In genomic region chr2:39737661-39738060, GRCh38 we compare ENCODE assay signal across 13 cellular contexts. TPM values are rescaled to one million over a fixed set of nuclear protein-coding genes. Genes with fewer than 3 reads are reported as not detected.
DNase-seq lines count a peak whose midpoint lies in the region; ATAC-seq and TF ChIP-seq lines count a peak whose summit lies in the region.
"Had no signal": no experiment of that assay in that cellular context is flagged by ENCODE, and none has a peak within 500 bp of the region (broad histone marks: within the 10 kb centered on the region; RNA-seq: fewer than 3 reads in every experiment).

No MANE protein-coding gene starts in this region.

- peaks cover 7% of the 10 kb centered on the region for H3K4me1 Mint-ChIP-seq in activated naive CD4-positive, alpha-beta T cell treated with anti-CD3 and anti-CD28 coated beads, Interleukin-2, amount 50 U/mL, for 24 hours
- no peaks in the 10 kb centered on the region for H3K4me1 Mint-ChIP-seq in activated naive CD4-positive, alpha-beta T cell treated with anti-CD3 and anti-CD28 coated beads, Interleukin-2, amount 10 ng/mL, durations not matched to agents 7 days and 5 days

- H3K4me3 Mint-ChIP-seq in activated naive CD4-positive, alpha-beta T cell treated with anti-CD3 and anti-CD28 coated beads, Interleukin-2, amount 50 U/mL, for 24 hours: no peak overlapping the region
- no peak overlapping the region for H3K4me3 Mint-ChIP-seq in activated naive CD4-positive, alpha-beta T cell treated with anti-CD3 and anti-CD28 coated beads, Interleukin-2, amount 10 ng/mL, durations not matched to agents 7 days and 5 days
- H3K4me3 Mint-ChIP-seq: activated naive CD8-positive, alpha-beta T cell had no signal

- H3K9me3 Mint-ChIP-seq in activated naive CD4-positive, alpha-beta T cell treated with anti-CD3 and anti-CD28 coated beads, Interleukin-2, amount 50 U/mL, for 24 hours: no peaks in the 10 kb centered on the region
- no peaks in the 10 kb centered on the region for H3K9me3 Mint-ChIP-seq in activated naive CD4-positive, alpha-beta T cell treated with anti-CD3 and anti-CD28 coated beads, Interleukin-2, amount 10 ng/mL, durations not matched to agents 7 days and 5 days

- TF ChIP-seq POLR2A in stomach (IDR thresholded peaks at IDR 0.05): no peak

- H3K9me3 ChIP-seq in tibial artery (no peaks in the 10 kb centered on the region), stomach (no peaks in the 10 kb centered on the region)
- H3K9me3 ChIP-seq: psoas muscle had no signal

- TF ChIP-seq CTCF in tibial artery (IDR thresholded peaks at IDR 0.05) (no peak), stomach (IDR thresholded peaks at IDR 0.05) (no peak)

- no peaks in the 10 kb centered on the region for H3K27me3 ChIP-seq in tibial artery
- no peaks in the 10 kb centered on the region for H3K27me3 ChIP-seq in stomach

- CTCF ChIA-PET in activated naive CD4-positive, alpha-beta T cell treated with anti-CD3 and anti-CD28 coated beads, Interleukin-2, amount 10 ng/mL, durations not matched to agents 7 days and 5 days (lab: Charles Lee): interaction anchor here (1.5 kb wide), 1 partner anchor 8 kb away, joined by 5 read pairs; no protein-coding TSS in a partner anchor

- H3K27ac ChIP-seq in tibial artery (peak overlapping the region; percentile 71 to 72), stomach (no peak overlapping the region)
- H3K27ac ChIP-seq: psoas muscle had no signal

- no peaks in the 10 kb centered on the region for H3K27me3 Mint-ChIP-seq in activated naive CD4-positive, alpha-beta T cell treated with anti-CD3 and anti-CD28 coated beads, Interleukin-2, amount 50 U/mL, for 24 hours
- H3K27me3 Mint-ChIP-seq in activated naive CD4-positive, alpha-beta T cell treated with anti-CD3 and anti-CD28 coated beads, Interleukin-2, amount 10 ng/mL, durations not matched to agents 7 days and 5 days: no peaks in the 10 kb centered on the region
- H3K27me3 Mint-ChIP-seq: activated naive CD8-positive, alpha-beta T cell had no signal

- H3K36me3 ChIP-seq in tibial artery (peaks cover 5 to 39% (median 19%) of the 10 kb centered on the region in 3 donors), stomach (peaks cover 15 to 90% (median 86%) of the 10 kb centered on the region in 4 donors)

- peak overlapping the region; percentile 15 for H3K27ac Mint-ChIP-seq in activated naive CD4-positive, alpha-beta T cell treated with anti-CD3 and anti-CD28 coated beads, Interleukin-2, amount 50 U/mL, for 24 hours
- H3K27ac Mint-ChIP-seq in activated naive CD4-positive, alpha-beta T cell treated with anti-CD3 and anti-CD28 coated beads, Interleukin-2, amount 10 ng/mL, durations not matched to agents 7 days and 5 days: no peak overlapping the region
- H3K27ac Mint-ChIP-seq: activated naive CD8-positive, alpha-beta T cell had no signal

- peaks cover 0 to 70% (median 28%) of the 10 kb centered on the region in 4 donors for H3K4me1 ChIP-seq in tibial artery
- peaks cover 0 to 5% (median 0%) of the 10 kb centered on the region in 4 donors for H3K4me1 ChIP-seq in stomach

- peaks cover 42% of the 10 kb centered on the region for H3K36me3 Mint-ChIP-seq in activated naive CD4-positive, alpha-beta T cell treated with anti-CD3 and anti-CD28 coated beads, Interleukin-2, amount 50 U/mL, for 24 hours
- peaks cover 55% of the 10 kb centered on the region for H3K36me3 Mint-ChIP-seq in activated naive CD4-positive, alpha-beta T cell treated with anti-CD3 and anti-CD28 coated beads, Interleukin-2, amount 10 ng/mL, durations not matched to agents 7 days and 5 days

- peak overlapping the region; percentile 29 to 41 for H3K4me3 ChIP-seq in tibial artery
- no peak overlapping the region for H3K4me3 ChIP-seq in stomach
- H3K4me3 ChIP-seq: psoas muscle had no signal

- no peak for TF ChIP-seq EP300 in stomach (IDR thresholded peaks at IDR 0.05)

- ATAC-seq in HG03378 (IDR thresholded peaks at IDR 0.05; ENCODE audit: unreplicated experiment): no peak
- ATAC-seq: psoas muscle had no signal

- intact Hi-C loops in tibial artery (cut with DNase I; ENCODE audit: low total_unique reads): no loop called here
- intact Hi-C loops in stomach (cut with DNase I; ENCODE audit: low total_unique reads): no loop called here

- 76 to 91% (median 88%) methylated on average over 8 of the region's 8 CpGs for WGBS in stomach, 5 donors

- DNase-seq in activated naive CD4-positive, alpha-beta T cell treated with anti-CD3 and anti-CD28 coated beads, Interleukin-2, amount 10 ng/mL, durations not matched to agents 7 days and 5 days: no peak
- DNase-seq in astrocyte of the hippocampus (ENCODE audit: low read depth, low spot score): peak; percentile 93
- peak; percentile 39 for DNase-seq in iPS-NIHi11 (ENCODE audit: low spot score)
- DNase-seq in tibial artery: peak; percentile 40 to 84
- DNase-seq in RKO (ENCODE audit: low spot score): no peak
- DNase-seq in stomach: no peak
- DNase-seq: 8988T; NCI-H345; psoas muscle; stimulated activated naive CD4-positive, alpha-beta T cell treated with Interleukin-2 at 50 U/mL for 16 hours had no signal

RNA-seq across cellular contexts. Expression of gene THUMPD2, which starts 41.4 kb away (rescaled TPM):
- total RNA-seq in stomach: 10 to 100 TPM in 3 of 5 donors, 1 to 10 TPM in 2; 4.3 to 30.1 (median 12.9) TPM
- polyA plus RNA-seq in stomach: 10 to 100 TPM in 1 of 3 donors, 1 to 10 TPM in 2; 5.1 to 12.6 (median 9.3) TPM

Comparison
In these comparisons a context has a peak if more than half of its experiments do, and no peak if none do; other contexts are left out.
1. DNase-seq: peak in astrocyte of the hippocampus (single experiment), iPS-NIHi11 (single experiment) and tibial artery (2 of 2); none in activated naive CD4-positive, alpha-beta T cell treated with anti-CD3 and anti-CD28 coated beads, Interleukin-2, amount 10 ng/mL, durations not matched to agents 7 days and 5 days (single experiment), RKO (single experiment) and stomach (single experiment).
2. H3K27ac ChIP-seq: peak in tibial artery (2 of 2); none in stomach (0 of 5).
3. H3K4me3 ChIP-seq: peak in tibial artery (2 of 2); none in stomach (0 of 4).